ENCODE assay signal across 7 cellular contexts in the genomic region with DNA sequence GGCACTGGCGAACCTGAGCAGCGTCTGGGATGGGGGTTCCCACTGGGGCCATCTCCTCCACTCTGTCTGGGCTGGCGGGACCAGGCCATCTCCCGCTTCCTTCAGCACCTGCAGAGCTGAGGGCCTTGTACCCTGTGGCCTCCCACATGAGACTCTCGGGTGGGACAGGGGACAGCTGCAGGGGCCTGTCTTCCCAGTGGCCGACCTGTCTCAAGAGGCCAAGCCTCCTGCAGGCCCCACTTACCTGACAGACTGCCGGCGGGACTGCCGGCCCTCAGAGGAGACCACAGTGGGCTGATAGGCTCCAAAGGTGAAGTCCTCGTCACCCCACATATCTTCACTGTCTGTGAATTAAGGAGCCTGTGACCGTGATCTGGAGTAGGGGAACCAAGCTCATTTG.
"Had no signal": no experiment of that assay in that cellular context is flagged by ENCODE, and none has a peak within 500 bp of the region (broad histone marks: within the 10 kb centered on the region; RNA-seq: fewer than 3 reads in every experiment).

No MANE protein-coding gene starts in this region.

- DNase-seq: GM23248, GOT3, H9, HCEC 1CT, IMR-90, KG1 had no signal

- ATAC-seq: K562 had no signal

- H3K27ac ChIP-seq: GM23248 had no signal

- H3K4me3 Mint-ChIP-seq: H9 had no signal

- H3K4me1 Mint-ChIP-seq: H9 had no signal

- H3K9me3 Mint-ChIP-seq: H9 had no signal
